Comparison of ENCODE assay signal across 8 cellular contexts in the genomic region with DNA sequence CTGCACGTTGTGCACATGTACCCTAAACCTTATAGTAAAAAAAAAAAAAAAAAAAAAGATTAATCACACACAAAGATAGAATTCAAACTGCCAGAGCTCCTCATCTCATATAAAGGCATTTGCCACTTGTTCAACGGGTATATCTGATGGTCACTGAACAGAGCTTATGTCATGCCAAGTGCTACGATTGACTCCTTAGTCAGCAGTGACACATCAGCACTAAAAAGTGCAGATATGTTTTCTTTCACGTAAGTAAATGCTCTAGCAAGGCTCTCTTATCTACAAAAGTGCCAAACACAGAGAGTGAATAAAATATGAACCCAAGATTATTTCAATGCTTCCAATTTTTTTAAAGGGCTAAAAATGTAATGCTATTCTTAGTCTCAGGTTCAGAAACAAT. TPM values are rescaled to one million over a fixed set of nuclear protein-coding genes. Genes with fewer than 3 reads are reported as not detected.
DNase-seq lines count a peak whose midpoint lies in the region; TF ChIP-seq lines count a peak whose summit lies in the region.

No MANE protein-coding gene starts in this region.

- H3K27ac ChIP-seq in suprapubic skin, result peak overlapping the region; percentile 91

- peaks cover 31% of the 10 kb centered on the region for H3K4me1 ChIP-seq in suprapubic skin

- H3K27me3 ChIP-seq in kidney epithelial cell (ENCODE audit: control insufficient read depth, insufficient read depth, low read length), result no peaks in the 10 kb centered on the region
- H3K27me3 ChIP-seq in suprapubic skin, result no peaks in the 10 kb centered on the region

- no peak for TF ChIP-seq EP300 in suprapubic skin (IDR thresholded peaks at IDR 0.05)

- in situ Hi-C loops in astrocyte of the cerebellum (cut with HindIII; ENCODE audit: low sequenced_read_pairs) (no loop called here), GM13976 (cut with MboI; ENCODE audit: low sequenced_read_pairs, unreplicated experiment) (no loop called here)

- H3K4me3 ChIP-seq in LNCaP clone FGC (ENCODE audit: low read depth, low read length) (peak overlapping the region; percentile 93), astrocyte of the cerebellum (ENCODE audit: low read depth, low read length) (peak overlapping the region; percentile 93), kidney epithelial cell (ENCODE audit: low read depth, low read length) (peak overlapping the region; percentile 70), suprapubic skin (peak overlapping the region; percentile 86)

- H3K36me3 ChIP-seq in kidney epithelial cell (ENCODE audit: control insufficient read depth, insufficient read depth, low read length) (no peaks in the 10 kb centered on the region), suprapubic skin (peaks cover 16% of the 10 kb centered on the region)

- TF ChIP-seq POLR2A in suprapubic skin (IDR thresholded peaks at IDR 0.05), result no peak

- H3K9me3 ChIP-seq in suprapubic skin, result no peaks in the 10 kb centered on the region

- TF ChIP-seq CTCF in LNCaP clone FGC (IDR thresholded peaks at IDR 0.05; ENCODE audit: control insufficient read depth, extremely low read depth, insufficient read depth) (no peak), astrocyte of the cerebellum (IDR thresholded peaks at IDR 0.05; ENCODE audit: low read depth, low read length, missing control alignments) (no peak), kidney epithelial cell (IDR thresholded peaks at IDR 0.05; ENCODE audit: insufficient read depth, low read length, poor library complexity, severe bottlenecking) (no peak), suprapubic skin (IDR thresholded peaks at IDR 0.05) (no peak), GM13976 (IDR thresholded peaks at IDR 0.05; ENCODE audit: borderline replicate concordance, control extremely low read depth, extremely low read depth, insufficient read depth, missing control alignments) (no peak)

- WGBS in suprapubic skin, result 2% methylated on average over 4 of the region's 4 CpGs

- peak; percentile 88 for DNase-seq in ELR (ENCODE audit: low read depth)
- DNase-seq in LNCaP clone FGC (ENCODE audit: low read depth), result no peak
- DNase-seq in astrocyte of the cerebellum (ENCODE audit: low read depth), result no peak
- DNase-seq in kidney epithelial cell (ENCODE audit: low read depth), result peak; percentile 53
- DNase-seq in suprapubic skin (ENCODE audit: low spot score in 2 of 2), result no peak
- DNase-seq in GM13976 (ENCODE audit: low spot score), result no peak
- no peak for DNase-seq in NCI-H2081 (lab: John Stamatoyannopoulos, UW)
- DNase-seq in NCI-H1436 (lab: John Stamatoyannopoulos, UW), result no peak

RNA-seq across cellular contexts. Expression of gene LMAN1, which starts 1.1 kb away (rescaled TPM):
- total RNA-seq in kidney epithelial cell, result 118 and 127 TPM in 2 replicates
- total RNA-seq in suprapubic skin, result 10 to 100 TPM; 39.8 to 61.2 (median 47.6) TPM

RNA-seq across cellular contexts. Expression of gene CPLX4, which starts 39.5 kb away (rescaled TPM):
- total RNA-seq in kidney epithelial cell, result not detected in 2 replicates
- not detected for total RNA-seq in suprapubic skin

Comparison
In these comparisons a context has a peak if more than half of its experiments do, and no peak if none do; other contexts are left out.
1. DNase-seq: peak in ELR (single experiment) and kidney epithelial cell (single experiment); none in LNCaP clone FGC (single experiment), astrocyte of the cerebellum (single experiment), suprapubic skin (0 of 2), GM13976 (single experiment), NCI-H2081 (0 of 2) and NCI-H1436 (single experiment).
2. Peak in every context shown above with its lines, with median percentiles within 50 percentile points of each other: H3K4me3 ChIP-seq.